Comparison of ENCODE assay signal across 1 cellular context in the genomic region with DNA sequence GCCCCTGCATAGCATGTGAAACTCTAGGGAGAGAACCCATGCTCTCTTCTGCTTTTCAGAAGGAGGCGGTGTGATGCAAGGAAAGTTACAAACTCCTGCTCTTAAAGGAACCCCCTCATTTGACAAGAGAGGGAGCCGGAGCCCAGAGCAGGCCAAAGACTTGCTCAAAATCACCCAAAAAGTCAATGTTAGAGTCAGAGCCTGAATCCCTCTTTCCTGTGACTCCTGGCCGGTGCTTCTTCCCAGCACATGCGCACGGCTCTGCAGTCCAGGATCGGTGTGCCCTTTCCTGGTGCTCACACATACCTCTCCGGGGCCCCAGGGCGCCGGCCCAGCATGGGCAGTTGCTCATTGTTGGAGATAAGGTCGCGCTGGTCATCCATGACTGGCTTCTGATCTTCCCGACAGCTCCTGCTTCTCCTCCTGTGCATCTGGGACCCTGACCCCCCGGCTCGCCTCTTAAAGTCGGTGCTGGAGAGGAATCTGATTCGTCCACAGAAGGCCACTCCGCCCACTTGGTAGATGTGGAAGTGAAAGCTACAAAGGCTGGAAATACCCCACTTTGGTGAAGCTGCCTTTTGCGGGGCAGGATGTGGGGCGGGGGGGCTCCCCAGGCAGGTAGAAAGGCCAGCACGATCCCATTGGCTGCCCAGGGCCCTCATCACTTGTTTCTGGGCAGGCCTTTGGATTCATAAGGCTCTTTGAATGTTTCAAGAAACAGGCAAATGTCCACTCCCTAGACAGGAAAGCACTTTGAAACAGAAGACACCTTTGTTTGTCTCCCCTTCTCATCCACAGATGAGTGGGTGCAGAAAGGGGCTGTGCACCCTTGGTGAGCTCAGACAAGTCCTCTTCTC.
TF ChIP-seq lines count a peak whose summit lies in the region.

A gene (minus strand): TSS at position 592 of the 857 bp plus-strand sequence. CDS start 161 bp downstream, at position 431.

TF ChIP-seq in GM12878, 131 proteins besides CTCF, POLR2A, EP300 and RAD21 (continued from another document and continues in another):
- TF ChIP-seq CEBPB (IDR thresholded peaks at IDR 0.05; ENCODE audit: borderline replicate concordance in 1 of 2, low read depth in 2 of 2, low read length in 2 of 2) (peak in 1 of 2 experiments; percentile 95; a peak in 1 of 4 replicates), POU2F2 (IDR thresholded peaks at IDR 0.05; ENCODE audit: borderline replicate concordance, low read depth, low read length) (peak; percentile 99), SRF (IDR thresholded peaks at IDR 0.05; ENCODE audit: low read depth in 2 of 2, low read length in 2 of 2) (peak in 1 of 2 experiments; percentile 49; a peak in 1 of 4 replicates), RUNX3 (IDR thresholded peaks at IDR 0.05; ENCODE audit: low read length) (no peak), ZBED1 (IDR thresholded peaks at IDR 0.05; ENCODE audit: borderline replicate concordance) (peak; percentile 99), TCF3 (IDR thresholded peaks at IDR 0.05; ENCODE audit: borderline replicate concordance, insufficient read depth, low read depth, low read length) (peak; percentile 98), MYB (IDR thresholded peaks at IDR 0.05; ENCODE audit: borderline replicate concordance, low read depth, low read length) (peak; percentile 75), NRF1 (conservative IDR thresholded peaks at IDR 0.05; ENCODE audit: low read depth, low read length) (no peak), JUND (IDR thresholded peaks at IDR 0.05; ENCODE audit: low read depth, low read length) (no peak), WRNIP1 (IDR thresholded peaks at IDR 0.05; ENCODE audit: borderline replicate concordance, low read depth, low read length) (no peak; the same call in 1 of the 2 replicates), TARDBP (IDR thresholded peaks at IDR 0.05; ENCODE audit: borderline replicate concordance) (peak; percentile 82), CHD2 (IDR thresholded peaks at IDR 0.05; ENCODE audit: borderline replicate concordance, low read depth, low read length) (peak; percentile 86), EZH2 (IDR thresholded peaks at IDR 0.05; ENCODE audit: borderline replicate concordance, control insufficient read depth, low read depth, low read length) (no peak), TCF12 (IDR thresholded peaks at IDR 0.05; ENCODE audit: low read depth, low read length) (peak; percentile 83; the same call in 1 of the 2 replicates), BHLHE40 (IDR thresholded peaks at IDR 0.05; ENCODE audit: borderline replicate concordance in 1 of 2, low read depth in 2 of 2, low read length in 1 of 2) (peak; percentile 62 to 68), ZNF207 (IDR thresholded peaks at IDR 0.05; ENCODE audit: borderline replicate concordance) (peak; percentile 97), MTA3 (IDR thresholded peaks at IDR 0.05; ENCODE audit: borderline replicate concordance, low read length) (no peak), SMC3 (IDR thresholded peaks at IDR 0.05; ENCODE audit: borderline replicate concordance, low read length) (no peak), KAT2A (conservative IDR thresholded peaks at IDR 0.05; ENCODE audit: control insufficient read depth, low read depth, low read length) (no peak), MTA2 (IDR thresholded peaks at IDR 0.05; ENCODE audit: low read depth) (0 out of 2 replicates have a peak, but pooled peaks have one; percentile 56), HDGF (IDR thresholded peaks at IDR 0.05) (no peak), BACH1 (IDR thresholded peaks at IDR 0.05; ENCODE audit: borderline replicate concordance) (peak; percentile 93), LARP7 (IDR thresholded peaks at IDR 0.05) (peak; percentile 100), CBX3 (IDR thresholded peaks at IDR 0.05; ENCODE audit: borderline replicate concordance, low read depth) (no peak), KDM1A (IDR thresholded peaks at IDR 0.05; ENCODE audit: borderline replicate concordance) (no peak), SMAD5 (IDR thresholded peaks at IDR 0.05; ENCODE audit: low read depth) (peak; percentile 100), EGR1 (IDR thresholded peaks at IDR 0.05; ENCODE audit: borderline replicate concordance in 1 of 2, low read depth in 2 of 2, low read length in 2 of 2) (peak; percentile 39 to 82), SMAD1 (IDR thresholded peaks at IDR 0.05; ENCODE audit: low read depth, partially characterized antibody) (peak; percentile 100), SIX5 (IDR thresholded peaks at IDR 0.05; ENCODE audit: low read depth, low read length, severe bottlenecking) (no peak), SP1 (IDR thresholded peaks at IDR 0.05; ENCODE audit: low read depth, low read length) (peak; percentile 66), FOXM1 (IDR thresholded peaks at IDR 0.05; ENCODE audit: low read depth, low read length) (no peak), EED (IDR thresholded peaks at IDR 0.05; ENCODE audit: low read depth) (peak; percentile 59), ZNF217 (IDR thresholded peaks at IDR 0.05) (no peak)
- TF ChIP-seq, protein P1, sequence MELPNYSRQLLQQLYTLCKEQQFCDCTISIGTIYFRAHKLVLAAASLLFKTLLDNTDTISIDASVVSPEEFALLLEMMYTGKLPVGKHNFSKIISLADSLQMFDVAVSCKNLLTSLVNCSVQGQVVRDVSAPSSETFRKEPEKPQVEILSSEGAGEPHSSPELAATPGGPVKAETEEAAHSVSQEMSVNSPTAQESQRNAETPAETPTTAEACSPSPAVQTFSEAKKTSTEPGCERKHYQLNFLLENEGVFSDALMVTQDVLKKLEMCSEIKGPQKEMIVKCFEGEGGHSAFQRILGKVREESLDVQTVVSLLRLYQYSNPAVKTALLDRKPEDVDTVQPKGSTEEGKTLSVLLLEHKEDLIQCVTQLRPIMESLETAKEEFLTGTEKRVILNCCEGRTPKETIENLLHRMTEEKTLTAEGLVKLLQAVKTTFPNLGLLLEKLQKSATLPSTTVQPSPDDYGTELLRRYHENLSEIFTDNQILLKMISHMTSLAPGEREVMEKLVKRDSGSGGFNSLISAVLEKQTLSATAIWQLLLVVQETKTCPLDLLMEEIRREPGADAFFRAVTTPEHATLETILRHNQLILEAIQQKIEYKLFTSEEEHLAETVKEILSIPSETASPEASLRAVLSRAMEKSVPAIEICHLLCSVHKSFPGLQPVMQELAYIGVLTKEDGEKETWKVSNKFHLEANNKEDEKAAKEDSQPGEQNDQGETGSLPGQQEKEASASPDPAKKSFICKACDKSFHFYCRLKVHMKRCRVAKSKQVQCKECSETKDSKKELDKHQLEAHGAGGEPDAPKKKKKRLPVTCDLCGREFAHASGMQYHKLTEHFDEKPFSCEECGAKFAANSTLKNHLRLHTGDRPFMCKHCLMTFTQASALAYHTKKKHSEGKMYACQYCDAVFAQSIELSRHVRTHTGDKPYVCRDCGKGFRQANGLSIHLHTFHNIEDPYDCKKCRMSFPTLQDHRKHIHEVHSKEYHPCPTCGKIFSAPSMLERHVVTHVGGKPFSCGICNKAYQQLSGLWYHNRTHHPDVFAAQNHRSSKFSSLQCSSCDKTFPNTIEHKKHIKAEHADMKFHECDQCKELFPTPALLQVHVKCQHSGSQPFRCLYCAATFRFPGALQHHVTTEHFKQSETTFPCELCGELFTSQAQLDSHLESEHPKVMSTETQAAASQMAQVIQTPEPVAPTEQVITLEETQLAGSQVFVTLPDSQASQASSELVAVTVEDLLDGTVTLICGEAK (IDR thresholded peaks at IDR 0.05; ENCODE audit: borderline replicate concordance): no peak
- TF ChIP-seq, protein P2, sequence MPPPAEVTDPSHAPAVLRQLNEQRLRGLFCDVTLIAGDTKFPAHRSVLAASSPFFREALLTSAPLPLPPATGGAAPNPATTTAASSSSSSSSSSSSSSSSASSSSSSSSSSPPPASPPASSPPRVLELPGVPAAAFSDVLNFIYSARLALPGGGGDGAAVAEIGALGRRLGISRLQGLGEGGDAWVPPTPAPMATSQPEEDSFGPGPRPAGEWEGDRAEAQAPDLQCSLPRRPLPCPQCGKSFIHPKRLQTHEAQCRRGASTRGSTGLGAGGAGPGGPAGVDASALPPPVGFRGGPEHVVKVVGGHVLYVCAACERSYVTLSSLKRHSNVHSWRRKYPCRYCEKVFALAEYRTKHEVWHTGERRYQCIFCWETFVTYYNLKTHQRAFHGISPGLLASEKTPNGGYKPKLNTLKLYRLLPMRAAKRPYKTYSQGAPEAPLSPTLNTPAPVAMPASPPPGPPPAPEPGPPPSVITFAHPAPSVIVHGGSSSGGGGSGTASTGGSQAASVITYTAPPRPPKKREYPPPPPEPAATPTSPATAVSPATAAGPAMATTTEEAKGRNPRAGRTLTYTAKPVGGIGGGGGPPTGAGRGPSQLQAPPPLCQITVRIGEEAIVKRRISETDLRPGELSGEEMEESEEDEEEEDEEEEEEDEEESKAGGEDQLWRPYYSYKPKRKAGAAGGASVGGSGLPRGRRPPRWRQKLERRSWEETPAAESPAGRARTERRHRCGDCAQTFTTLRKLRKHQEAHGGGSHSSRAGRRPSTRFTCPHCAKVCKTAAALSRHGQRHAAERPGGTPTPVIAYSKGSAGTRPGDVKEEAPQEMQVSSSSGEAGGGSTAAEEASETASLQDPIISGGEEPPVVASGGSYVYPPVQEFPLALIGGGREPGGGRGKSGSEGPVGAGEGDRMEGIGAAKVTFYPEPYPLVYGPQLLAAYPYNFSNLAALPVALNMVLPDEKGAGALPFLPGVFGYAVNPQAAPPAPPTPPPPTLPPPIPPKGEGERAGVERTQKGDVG (CRISPR knock-in tag; IDR thresholded peaks at IDR 0.05): no peak
- TF ChIP-seq, protein P3, sequence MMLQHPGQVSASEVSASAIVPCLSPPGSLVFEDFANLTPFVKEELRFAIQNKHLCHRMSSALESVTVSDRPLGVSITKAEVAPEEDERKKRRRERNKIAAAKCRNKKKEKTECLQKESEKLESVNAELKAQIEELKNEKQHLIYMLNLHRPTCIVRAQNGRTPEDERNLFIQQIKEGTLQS (IDR thresholded peaks at IDR 0.05; ENCODE audit: borderline replicate concordance, extremely low read depth, low read depth, low read length): no peak
- TF ChIP-seq, protein P4, sequence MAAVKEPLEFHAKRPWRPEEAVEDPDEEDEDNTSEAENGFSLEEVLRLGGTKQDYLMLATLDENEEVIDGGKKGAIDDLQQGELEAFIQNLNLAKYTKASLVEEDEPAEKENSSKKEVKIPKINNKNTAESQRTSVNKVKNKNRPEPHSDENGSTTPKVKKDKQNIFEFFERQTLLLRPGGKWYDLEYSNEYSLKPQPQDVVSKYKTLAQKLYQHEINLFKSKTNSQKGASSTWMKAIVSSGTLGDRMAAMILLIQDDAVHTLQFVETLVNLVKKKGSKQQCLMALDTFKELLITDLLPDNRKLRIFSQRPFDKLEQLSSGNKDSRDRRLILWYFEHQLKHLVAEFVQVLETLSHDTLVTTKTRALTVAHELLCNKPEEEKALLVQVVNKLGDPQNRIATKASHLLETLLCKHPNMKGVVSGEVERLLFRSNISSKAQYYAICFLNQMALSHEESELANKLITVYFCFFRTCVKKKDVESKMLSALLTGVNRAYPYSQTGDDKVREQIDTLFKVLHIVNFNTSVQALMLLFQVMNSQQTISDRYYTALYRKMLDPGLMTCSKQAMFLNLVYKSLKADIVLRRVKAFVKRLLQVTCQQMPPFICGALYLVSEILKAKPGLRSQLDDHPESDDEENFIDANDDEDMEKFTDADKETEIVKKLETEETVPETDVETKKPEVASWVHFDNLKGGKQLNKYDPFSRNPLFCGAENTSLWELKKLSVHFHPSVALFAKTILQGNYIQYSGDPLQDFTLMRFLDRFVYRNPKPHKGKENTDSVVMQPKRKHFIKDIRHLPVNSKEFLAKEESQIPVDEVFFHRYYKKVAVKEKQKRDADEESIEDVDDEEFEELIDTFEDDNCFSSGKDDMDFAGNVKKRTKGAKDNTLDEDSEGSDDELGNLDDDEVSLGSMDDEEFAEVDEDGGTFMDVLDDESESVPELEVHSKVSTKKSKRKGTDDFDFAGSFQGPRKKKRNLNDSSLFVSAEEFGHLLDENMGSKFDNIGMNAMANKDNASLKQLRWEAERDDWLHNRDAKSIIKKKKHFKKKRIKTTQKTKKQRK (IDR thresholded peaks at IDR 0.05; ENCODE audit: low read depth, low read length): no peak
- TF ChIP-seq, protein P5, sequence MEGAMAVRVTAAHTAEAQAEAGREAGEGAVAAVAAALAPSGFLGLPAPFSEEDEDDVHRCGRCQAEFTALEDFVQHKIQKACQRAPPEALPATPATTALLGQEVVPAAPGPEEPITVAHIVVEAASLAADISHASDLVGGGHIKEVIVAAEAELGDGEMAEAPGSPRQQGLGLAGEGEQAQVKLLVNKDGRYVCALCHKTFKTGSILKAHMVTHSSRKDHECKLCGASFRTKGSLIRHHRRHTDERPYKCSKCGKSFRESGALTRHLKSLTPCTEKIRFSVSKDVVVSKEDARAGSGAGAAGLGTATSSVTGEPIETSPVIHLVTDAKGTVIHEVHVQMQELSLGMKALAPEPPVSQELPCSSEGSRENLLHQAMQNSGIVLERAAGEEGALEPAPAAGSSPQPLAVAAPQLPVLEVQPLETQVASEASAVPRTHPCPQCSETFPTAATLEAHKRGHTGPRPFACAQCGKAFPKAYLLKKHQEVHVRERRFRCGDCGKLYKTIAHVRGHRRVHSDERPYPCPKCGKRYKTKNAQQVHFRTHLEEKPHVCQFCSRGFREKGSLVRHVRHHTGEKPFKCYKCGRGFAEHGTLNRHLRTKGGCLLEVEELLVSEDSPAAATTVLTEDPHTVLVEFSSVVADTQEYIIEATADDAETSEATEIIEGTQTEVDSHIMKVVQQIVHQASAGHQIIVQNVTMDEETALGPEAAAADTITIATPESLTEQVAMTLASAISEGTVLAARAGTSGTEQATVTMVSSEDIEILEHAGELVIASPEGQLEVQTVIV (IDR thresholded peaks at IDR 0.05; ENCODE audit: borderline replicate concordance, partially characterized antibody): no peak
- TF ChIP-seq, protein P6, sequence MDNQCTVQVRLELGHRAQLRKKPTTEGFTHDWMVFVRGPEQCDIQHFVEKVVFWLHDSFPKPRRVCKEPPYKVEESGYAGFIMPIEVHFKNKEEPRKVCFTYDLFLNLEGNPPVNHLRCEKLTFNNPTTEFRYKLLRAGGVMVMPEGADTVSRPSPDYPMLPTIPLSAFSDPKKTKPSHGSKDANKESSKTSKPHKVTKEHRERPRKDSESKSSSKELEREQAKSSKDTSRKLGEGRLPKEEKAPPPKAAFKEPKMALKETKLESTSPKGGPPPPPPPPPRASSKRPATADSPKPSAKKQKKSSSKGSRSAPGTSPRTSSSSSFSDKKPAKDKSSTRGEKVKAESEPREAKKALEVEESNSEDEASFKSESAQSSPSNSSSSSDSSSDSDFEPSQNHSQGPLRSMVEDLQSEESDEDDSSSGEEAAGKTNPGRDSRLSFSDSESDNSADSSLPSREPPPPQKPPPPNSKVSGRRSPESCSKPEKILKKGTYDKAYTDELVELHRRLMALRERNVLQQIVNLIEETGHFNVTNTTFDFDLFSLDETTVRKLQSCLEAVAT (IDR thresholded peaks at IDR 0.05): peak; percentile 100
- TF ChIP-seq, protein P7, sequence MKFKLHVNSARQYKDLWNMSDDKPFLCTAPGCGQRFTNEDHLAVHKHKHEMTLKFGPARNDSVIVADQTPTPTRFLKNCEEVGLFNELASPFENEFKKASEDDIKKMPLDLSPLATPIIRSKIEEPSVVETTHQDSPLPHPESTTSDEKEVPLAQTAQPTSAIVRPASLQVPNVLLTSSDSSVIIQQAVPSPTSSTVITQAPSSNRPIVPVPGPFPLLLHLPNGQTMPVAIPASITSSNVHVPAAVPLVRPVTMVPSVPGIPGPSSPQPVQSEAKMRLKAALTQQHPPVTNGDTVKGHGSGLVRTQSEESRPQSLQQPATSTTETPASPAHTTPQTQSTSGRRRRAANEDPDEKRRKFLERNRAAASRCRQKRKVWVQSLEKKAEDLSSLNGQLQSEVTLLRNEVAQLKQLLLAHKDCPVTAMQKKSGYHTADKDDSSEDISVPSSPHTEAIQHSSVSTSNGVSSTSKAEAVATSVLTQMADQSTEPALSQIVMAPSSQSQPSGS (IDR thresholded peaks at IDR 0.05; ENCODE audit: low read length): no peak
